Comparison of ENCODE assay signal across 14 cellular contexts in genomic region chr6:14717307-14717706, GRCh38.
DNase-seq lines count a peak whose midpoint lies in the region; ATAC-seq, FAIRE-seq and TF ChIP-seq lines count a peak whose summit lies in the region.
"Had no signal": no experiment of that assay in that cellular context is flagged by ENCODE, and none has a peak within 500 bp of the region (broad histone marks: within the 10 kb centered on the region; RNA-seq: fewer than 3 reads in every experiment).

No MANE protein-coding gene starts in this region.

- WGBS in GM12878 (ENCODE audit: insufficient coverage, insufficient replicate concordance, low lambda C conversion rate, missing lambda C conversion rate): 54% methylated on average over 3 of the region's 3 CpGs

- H3K9ac ChIP-seq in GM12878 (ENCODE audit: control insufficient read depth, insufficient read depth, low read length): no peak overlapping the region

- TF ChIP-seq EP300 in GM12878 (IDR thresholded peaks at IDR 0.05; ENCODE audit: borderline replicate concordance in 1 of 2, control insufficient read depth in 1 of 2, low read depth in 2 of 2, low read length in 2 of 2): no peak

- intact Hi-C loops in GM12878 (cut with micrococcal nuclease; ENCODE audit: unreplicated experiment): no loop called here

- H3K27ac ChIP-seq in KOPT-K1 (ENCODE audit: low read depth, low read length, poor library complexity, severe bottlenecking): peak overlapping the region; percentile 73
- H3K27ac ChIP-seq in GM12878 (ENCODE audit: control insufficient read depth, insufficient read depth): no peak overlapping the region

- in situ Hi-C loops in GM12878 (cut with MboI): no loop called here

- peak; percentile 46; the same call in 2 of the 3 replicates for ATAC-seq in GM12878
- ATAC-seq in stimulated activated effector memory CD8-positive, alpha-beta T cell treated with anti-CD3 and anti-CD28 coated beads, Interleukin-12 subunit alpha, Interleukin-12 subunit beta, amount 100 ng/mL, for 72 hours: peak; percentile 94

- no TSS peak for BruUV-seq in GM12878 (replicated peaks; lab: Mats Ljungman, UMichigan)

- peaks cover 78% of the 10 kb centered on the region for H3K4me1 Mint-ChIP-seq in stimulated activated effector memory CD8-positive, alpha-beta T cell treated with anti-CD3 and anti-CD28 coated beads, Interleukin-12 subunit alpha, Interleukin-12 subunit beta, amount 100 ng/mL, for 72 hours

- peak; percentile 53 for DNase-seq in activated CD8-positive, alpha-beta memory T cell treated with anti-CD3 and anti-CD28 coated beads, Interleukin-2, amount 50 U/mL, for 48 hours
- DNase-seq in activated CD8-positive, alpha-beta memory T cell treated with anti-CD3 and anti-CD28 coated beads, Interleukin-2, amount 50 U/mL, for 4 hours: no peak
- DNase-seq in GM12878 (ENCODE audit: low read depth, low spot score) (no peak), cortex of kidney (lab: John Stamatoyannopoulos, UW) (no peak), OCI-M1 (lab: John Stamatoyannopoulos, UW) (no peak), NCI-H1417 (lab: John Stamatoyannopoulos, UW) (no peak)
- DNase-seq in stimulated activated effector memory CD8-positive, alpha-beta T cell treated with anti-CD3 and anti-CD28 coated beads, Interleukin-12 subunit alpha, Interleukin-12 subunit beta, amount 100 ng/mL, for 72 hours (ENCODE audit: low spot score in 2 of 2): no peak
- DNase-seq: activated CD4-positive, CD25-positive, alpha-beta regulatory T cell; DMS53; Karpas-422; stimulated activated CD4-positive, alpha-beta T cell treated with anti-CD3 and anti-CD28 coated beads, Interleukin-15, amount 100 ng/mL, for 24 hours had no signal

- CTCF ChIA-PET in GM12878 (lab: Yijun Ruan, JAX): interaction anchor here (0.5 to 3.0 kb wide), 4 partner anchors 10 to 1489 kb away, joined by 3 to 19 read pairs (median 3); no protein-coding TSS in a partner anchor

- POLR2A ChIA-PET in GM12878 (lab: Charles Lee): no interaction called here

- H3K79me2 ChIP-seq in GM12878 (ENCODE audit: control insufficient read depth, insufficient read depth, low read length): no peaks in the 10 kb centered on the region

- no peak overlapping the region for H3K4me3 ChIP-seq in GM12878

- TF ChIP-seq RAD21 in GM12878 (IDR thresholded peaks at IDR 0.05; ENCODE audit: insufficient read depth, low read depth, low read length): no peak

- no peaks in the 10 kb centered on the region for H3K4me1 ChIP-seq in GM12878 (ENCODE audit: control insufficient read depth, insufficient read depth, low read length)

- H3K27ac Mint-ChIP-seq in stimulated activated effector memory CD8-positive, alpha-beta T cell treated with anti-CD3 and anti-CD28 coated beads, Interleukin-12 subunit alpha, Interleukin-12 subunit beta, amount 100 ng/mL, for 72 hours: peak overlapping the region; percentile 67
- H3K27ac Mint-ChIP-seq: dendritic cell treated with granulocyte-macrophage colony-stimulating factor and Interleukin-4, amounts not matched to agents 40 ng/mL and 50 ng/mL, for 4 days had no signal

- TF ChIP-seq POLR2A in GM12878 (IDR thresholded peaks at IDR 0.05; ENCODE audit: low read depth, low read length): no peak

- H3K27me3 ChIP-seq in GM12878 (replicated peaks in 1 of 2; ENCODE audit: control insufficient read depth in 2 of 2, insufficient read depth in 2 of 2, low read length in 1 of 2): no peaks in the 10 kb centered on the region

- RAD21 ChIA-PET in GM12878 (lab: Charles Lee; ENCODE audit: unreplicated experiment): interaction anchor here (1.2 to 2.8 kb wide), 4 partner anchors 11 to 142 kb away, joined by 4 to 21 read pairs (median 5); no protein-coding TSS in a partner anchor

- no peak for FAIRE-seq in GM12878 (lab: Jason Lieb, UNC)
- FAIRE-seq: GM19239 had no signal

- H4K20me1 ChIP-seq in GM12878 (ENCODE audit: control insufficient read depth, insufficient read depth): no peaks in the 10 kb centered on the region

- H3K36me3 Mint-ChIP-seq in stimulated activated effector memory CD8-positive, alpha-beta T cell treated with anti-CD3 and anti-CD28 coated beads, Interleukin-12 subunit alpha, Interleukin-12 subunit beta, amount 100 ng/mL, for 72 hours: no peaks in the 10 kb centered on the region

- SMC1A ChIA-PET in GM12878 (lab: Charles Lee; ENCODE audit: uncharacterized antibody, unreplicated experiment): interaction anchor here (0.6 to 5.5 kb wide), 7 partner anchors 8 to 724 kb away, joined by 3 to 39 read pairs (median 5); no protein-coding TSS in a partner anchor

- no peak overlapping the region for H3K4me2 ChIP-seq in GM12878 (ENCODE audit: control insufficient read depth, insufficient read depth)

- no peak for TF ChIP-seq CTCF in GM12878 (IDR thresholded peaks at IDR 0.05 in 2 of 3, conservative IDR thresholded peaks at IDR 0.05 in 1 of 3; ENCODE audit: control insufficient read depth in 2 of 3, extremely low read depth in 1 of 3, insufficient read depth in 1 of 3, low read depth in 3 of 3, low read length in 3 of 3)

- peaks cover 3% of the 10 kb centered on the region for H3K9me3 Mint-ChIP-seq in stimulated activated effector memory CD8-positive, alpha-beta T cell treated with anti-CD3 and anti-CD28 coated beads, Interleukin-12 subunit alpha, Interleukin-12 subunit beta, amount 100 ng/mL, for 72 hours
- H3K9me3 Mint-ChIP-seq: dendritic cell treated with granulocyte-macrophage colony-stimulating factor and Interleukin-4, amounts not matched to agents 40 ng/mL and 50 ng/mL, for 4 days had no signal

- no peaks in the 10 kb centered on the region for H3K36me3 ChIP-seq in KOPT-K1 (ENCODE audit: insufficient read depth, low read length)
- no peaks in the 10 kb centered on the region for H3K36me3 ChIP-seq in GM12878 (ENCODE audit: control insufficient read depth in 2 of 2, insufficient read depth in 2 of 2, low read length in 1 of 2)

- H3K9me3 ChIP-seq in KOPT-K1 (ENCODE audit: insufficient read depth, low read length, poor library complexity, severe bottlenecking): no peaks in the 10 kb centered on the region
- H3K9me3 ChIP-seq in GM12878 (replicated peaks; ENCODE audit: control insufficient read depth, insufficient read depth, low read length): no peaks in the 10 kb centered on the region

- peak overlapping the region; percentile 35 for H3K4me3 Mint-ChIP-seq in stimulated activated effector memory CD8-positive, alpha-beta T cell treated with anti-CD3 and anti-CD28 coated beads, Interleukin-12 subunit alpha, Interleukin-12 subunit beta, amount 100 ng/mL, for 72 hours
- H3K4me3 Mint-ChIP-seq: dendritic cell treated with granulocyte-macrophage colony-stimulating factor and Interleukin-4, amounts not matched to agents 40 ng/mL and 50 ng/mL, for 4 days had no signal

- no peak overlapping the region for H2AFZ ChIP-seq in GM12878 (ENCODE audit: control insufficient read depth, low read depth, low read length)

TF ChIP-seq in GM12878, 131 proteins besides CTCF, POLR2A, EP300 and RAD21 (continues in another document):
- TF ChIP-seq ZNF622 (IDR thresholded peaks at IDR 0.05) (no peak), CEBPB (IDR thresholded peaks at IDR 0.05; ENCODE audit: borderline replicate concordance in 1 of 2, low read depth in 2 of 2, low read length in 2 of 2) (no peak), NKRF (conservative IDR thresholded peaks at IDR 0.05) (no peak), SP1 (IDR thresholded peaks at IDR 0.05; ENCODE audit: low read depth, low read length) (no peak), RUNX3 (IDR thresholded peaks at IDR 0.05; ENCODE audit: low read length) (no peak), TBL1XR1 (IDR thresholded peaks at IDR 0.05; ENCODE audit: low read depth, low read length) (no peak), NR2C2 (IDR thresholded peaks at IDR 0.05; ENCODE audit: borderline replicate concordance, control insufficient read depth, insufficient read length, low read depth) (no peak), RCOR1 (conservative IDR thresholded peaks at IDR 0.05; ENCODE audit: low read depth, low read length) (no peak), ATF7 (IDR thresholded peaks at IDR 0.05; ENCODE audit: low read depth) (no peak), GATAD2B (conservative IDR thresholded peaks at IDR 0.05; ENCODE audit: low read depth) (no peak), SPI1 (IDR thresholded peaks at IDR 0.05; ENCODE audit: borderline replicate concordance, insufficient read depth, low read depth, low read length) (0 out of 2 replicates have a peak, but pooled peaks have one; percentile 21), ZNF384 (IDR thresholded peaks at IDR 0.05; ENCODE audit: borderline replicate concordance, low read depth, low read length) (no peak), RAD51 (IDR thresholded peaks at IDR 0.05) (no peak), TCF7 (IDR thresholded peaks at IDR 0.05; ENCODE audit: borderline replicate concordance) (no peak), YY1 (IDR thresholded peaks at IDR 0.05; ENCODE audit: low read depth, low read length) (0 out of 2 replicates have a peak, but pooled peaks have one; percentile 6), TAF1 (IDR thresholded peaks at IDR 0.05; ENCODE audit: borderline replicate concordance, low read depth, low read length) (no peak), IKZF1 (conservative IDR thresholded peaks at IDR 0.05) (0 out of 2 replicates have a peak, but pooled peaks have one; percentile 10), SUZ12 (IDR thresholded peaks at IDR 0.05; ENCODE audit: unreplicated experiment) (no peak), POU2F2 (IDR thresholded peaks at IDR 0.05; ENCODE audit: borderline replicate concordance, low read depth, low read length) (no peak), EZH2 (IDR thresholded peaks at IDR 0.05; ENCODE audit: borderline replicate concordance, control insufficient read depth, low read depth, low read length) (no peak), LARP7 (IDR thresholded peaks at IDR 0.05) (no peak)
